8 cellular contexts compared by ENCODE assay signal in genomic region chr5:59099270-59099994, GRCh38.
DNase-seq lines count a peak whose midpoint lies in the region; ATAC-seq and TF ChIP-seq lines count a peak whose summit lies in the region.

No MANE protein-coding gene starts in this region.

- no peaks in the 10 kb centered on the region for H3K79me2 ChIP-seq in MM.1S (ENCODE audit: low read length)

- DNase-seq in HT-29 (ENCODE audit: low spot score) = peak; percentile 65
- DNase-seq in activated naive CD4-positive, alpha-beta T cell treated with anti-CD3 and anti-CD28 coated beads, Interleukin-2, amount 50 U/mL, for 72 hours (ENCODE audit: low spot score in 2 of 2) = peak in 1 of 2 donors; percentile 28
- peak; percentile 48 for DNase-seq in retinal pigment epithelial cell (ENCODE audit: low read depth)
- DNase-seq in MM.1S = no peak
- DNase-seq in MV-4-11 (lab: John Stamatoyannopoulos, UW) = no peak

- no peak overlapping the region for H3K27ac ChIP-seq in MM.1S (ENCODE audit: low read length)

- TF ChIP-seq CTCF in retinal pigment epithelial cell (conservative IDR thresholded peaks at IDR 0.05; ENCODE audit: low read depth, low read length) (no peak), MM.1S (IDR thresholded peaks at IDR 0.05; ENCODE audit: low read length) (no peak)

- no peaks in the 10 kb centered on the region for H3K4me1 ChIP-seq in MM.1S (ENCODE audit: low read length)

- peaks cover 0 to 24% of the 10 kb centered on the region in 2 donors for H3K36me3 Mint-ChIP-seq in activated naive CD4-positive, alpha-beta T cell treated with anti-CD3 and anti-CD28 coated beads, Interleukin-2, amount 50 U/mL, for 72 hours

- no peak overlapping the region for H3K9ac ChIP-seq in MM.1S (ENCODE audit: low read length)

- H2AFZ ChIP-seq in MM.1S (ENCODE audit: low read length) = no peak overlapping the region

- H3K4me3 ChIP-seq in retinal pigment epithelial cell (ENCODE audit: low read length) (no peak overlapping the region), MM.1S (ENCODE audit: low read length) (no peak overlapping the region)

- H4K20me1 ChIP-seq in MM.1S (ENCODE audit: insufficient read depth, low read length) = no peaks in the 10 kb centered on the region

- H3K4me2 ChIP-seq in MM.1S (ENCODE audit: low read depth, low read length) = no peak overlapping the region

- no peaks in the 10 kb centered on the region for H3F3A ChIP-seq in MM.1S (ENCODE audit: insufficient read depth, low read length)

- peaks cover 0 to 11% of the 10 kb centered on the region in 2 donors for H3K9me3 Mint-ChIP-seq in activated naive CD4-positive, alpha-beta T cell treated with anti-CD3 and anti-CD28 coated beads, Interleukin-2, amount 50 U/mL, for 72 hours

- H3K9me2 ChIP-seq in MM.1S (replicated peaks; ENCODE audit: insufficient read depth, low read length) = no peaks in the 10 kb centered on the region

- no peaks in the 10 kb centered on the region for H3K9me3 ChIP-seq in MM.1S (replicated peaks; ENCODE audit: insufficient read depth, low read length)

- H3K27me3 ChIP-seq in MM.1S (replicated peaks; ENCODE audit: insufficient read depth, low read length) = no peaks in the 10 kb centered on the region

- ATAC-seq in GM18868 (IDR thresholded peaks at IDR 0.05; ENCODE audit: unreplicated experiment) (peak; percentile 80), GM18907 (IDR thresholded peaks at IDR 0.05; ENCODE audit: unreplicated experiment) (no peak), GM18502 (IDR thresholded peaks at IDR 0.05; ENCODE audit: poor library complexity, unreplicated experiment) (no peak)
- ATAC-seq in activated naive CD4-positive, alpha-beta T cell treated with anti-CD3 and anti-CD28 coated beads, Interleukin-2, amount 50 U/mL, for 72 hours = peak; percentile 99 to 100

- H3K27ac Mint-ChIP-seq in activated naive CD4-positive, alpha-beta T cell treated with anti-CD3 and anti-CD28 coated beads, Interleukin-2, amount 50 U/mL, for 72 hours = peak overlapping the region in 1 of 2 donors; percentile 1

- no peaks in the 10 kb centered on the region for H3K36me3 ChIP-seq in MM.1S (replicated peaks; ENCODE audit: insufficient read depth, low read length)

Comparison
In these comparisons a context has a peak if more than half of its experiments do, and no peak if none do; other contexts are left out.
1. ATAC-seq: peak in GM18868 (single experiment) and activated naive CD4-positive, alpha-beta T cell treated with anti-CD3 and anti-CD28 coated beads, Interleukin-2, amount 50 U/mL, for 72 hours (2 of 2); none in GM18907 (single experiment) and GM18502 (single experiment).
2. DNase-seq: peak in HT-29 (single experiment) and retinal pigment epithelial cell (single experiment); none in MM.1S (single experiment) and MV-4-11 (single experiment).